In the genomic region with DNA sequence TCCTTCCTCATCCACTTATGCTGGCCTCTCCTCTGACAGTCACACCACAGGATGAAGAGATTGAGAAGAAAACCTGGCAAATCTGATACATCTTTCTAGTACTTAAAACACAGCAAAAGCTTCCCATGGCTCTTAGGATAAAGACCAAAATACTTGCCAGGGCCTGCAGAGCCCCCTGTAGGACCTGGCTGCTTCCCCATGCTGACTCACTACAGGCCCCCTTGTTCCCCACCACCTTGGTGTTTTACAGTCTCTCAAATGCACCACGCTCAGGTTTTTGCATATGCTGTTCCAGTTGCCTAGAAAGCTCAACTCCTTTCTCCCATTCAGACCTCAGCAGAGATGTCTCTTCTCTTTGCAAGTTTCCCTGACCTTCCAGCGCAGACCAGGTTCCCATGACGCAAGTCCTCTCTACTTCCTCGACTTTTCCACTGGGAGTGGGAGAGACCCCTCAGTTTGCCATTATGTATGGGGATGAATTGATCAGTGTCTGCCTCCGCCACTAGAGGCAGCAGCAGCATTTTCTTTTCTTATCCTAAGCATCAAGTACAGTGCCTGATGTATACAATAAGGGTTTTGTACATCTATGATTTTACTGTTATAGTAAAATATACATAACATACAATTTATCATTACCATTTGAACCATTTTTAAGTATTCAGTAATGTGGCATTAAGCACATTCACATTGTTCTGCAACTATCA, we compare ENCODE assay signal across 14 cellular contexts.
DNase-seq lines count a peak whose midpoint lies in the region; ATAC-seq and TF ChIP-seq lines count a peak whose summit lies in the region.
"Had no signal": no experiment of that assay in that cellular context is flagged by ENCODE, and none has a peak within 500 bp of the region (broad histone marks: within the 10 kb centered on the region; RNA-seq: fewer than 3 reads in every experiment).

No MANE protein-coding gene starts in this region.

- ATAC-seq in GM21528 (IDR thresholded peaks at IDR 0.05; ENCODE audit: low FRiP score, unreplicated experiment) (no peak), HG03196 (IDR thresholded peaks at IDR 0.05; ENCODE audit: unreplicated experiment) (no peak)
- ATAC-seq: gastroesophageal sphincter had no signal

- H2AFZ ChIP-seq in Karpas-422 (ENCODE audit: low read length), result no peak overlapping the region
- H2AFZ ChIP-seq in neural cell (ENCODE audit: low read depth, low read length), result no peak overlapping the region

- TF ChIP-seq CTCF in GM12865 (IDR thresholded peaks at IDR 0.05; ENCODE audit: insufficient read depth, low read depth, low read length, missing control alignments), result peak; percentile 36
- peak; percentile 15 for TF ChIP-seq CTCF in cardiac fibroblast (IDR thresholded peaks at IDR 0.05; ENCODE audit: low read depth, low read length)
- peak; percentile 26 for TF ChIP-seq CTCF in neural cell (IDR thresholded peaks at IDR 0.05; ENCODE audit: poor library complexity, severe bottlenecking)

- no peak for TF ChIP-seq RAD21 in neural cell (conservative IDR thresholded peaks at IDR 0.05)

- H3K4me2 ChIP-seq in Karpas-422 (ENCODE audit: low read depth, low read length, poor library complexity, severe bottlenecking) (no peak overlapping the region), neural cell (ENCODE audit: low read length) (no peak overlapping the region)

- H3K9ac ChIP-seq in Karpas-422 (ENCODE audit: low read length) (no peak overlapping the region), neural cell (ENCODE audit: low read length) (no peak overlapping the region)

- H3K27ac ChIP-seq in Karpas-422 (ENCODE audit: low read length) (no peak overlapping the region), neural cell (ENCODE audit: low read length) (no peak overlapping the region)
- H3K27ac ChIP-seq: gastroesophageal sphincter had no signal

- no peaks in the 10 kb centered on the region for H3K27me3 ChIP-seq in Karpas-422 (ENCODE audit: low read length)
- no peaks in the 10 kb centered on the region for H3K27me3 ChIP-seq in neural cell (ENCODE audit: insufficient read depth, low read depth, low read length)
- H3K27me3 ChIP-seq: gastroesophageal sphincter had no signal

- H3F3A ChIP-seq in neural cell (ENCODE audit: insufficient read depth, low read length, poor library complexity, severe bottlenecking), result no peaks in the 10 kb centered on the region

- DNase-seq in GM12865 (ENCODE audit: low read depth), result no peak
- DNase-seq in Karpas-422, result peak; percentile 43
- no peak for DNase-seq in cardiac fibroblast (ENCODE audit: low read depth in 2 of 2)
- no peak for DNase-seq in activated naive CD4-positive, alpha-beta T cell treated with Interleukin-2 at 50 U/mL for 16 hours
- DNase-seq: activated CD4-positive, alpha-beta T cell treated with anti-CD3 and anti-CD28 coated beads, Interleukin-2, amount 50 U/mL, for 48 hours; activated naive CD4-positive, alpha-beta T cell; NCI-H1092; stimulated activated CD4-positive, alpha-beta T cell treated with anti-CD3 and anti-CD28 coated beads, Interleukin-1b, Interleukin-23, amount 100 ng/mL, for 48 hours; stimulated activated naive CD4-positive, alpha-beta T cell treated with Interleukin-2 at 50 U/mL for 16 hours had no signal

- no peaks in the 10 kb centered on the region for H3K9me2 ChIP-seq in Karpas-422 (replicated peaks; ENCODE audit: insufficient read depth, low read length)
- no peaks in the 10 kb centered on the region for H3K9me2 ChIP-seq in neural cell (ENCODE audit: insufficient read depth, low read length)

- no peaks in the 10 kb centered on the region for H4K20me1 ChIP-seq in Karpas-422 (ENCODE audit: insufficient read depth, low read depth, low read length)
- H4K20me1 ChIP-seq in neural cell (ENCODE audit: insufficient read depth), result no peaks in the 10 kb centered on the region

- H3K36me3 ChIP-seq in Karpas-422 (ENCODE audit: insufficient read depth, low read length) (no peaks in the 10 kb centered on the region), neural cell (ENCODE audit: insufficient read depth, low read length) (no peaks in the 10 kb centered on the region)
- H3K36me3 ChIP-seq: gastroesophageal sphincter had no signal

- no peaks in the 10 kb centered on the region for H3K4me1 ChIP-seq in Karpas-422 (ENCODE audit: low read length)

- H3K4me3 ChIP-seq in GM12865 (ENCODE audit: low read depth, low read length) (no peak overlapping the region), Karpas-422 (ENCODE audit: low read length) (no peak overlapping the region), cardiac fibroblast (replicated peaks in 1 of 2; ENCODE audit: low read depth in 2 of 2, low read length in 2 of 2) (no peak overlapping the region), neural cell (ENCODE audit: low read length) (no peak overlapping the region)
- H3K4me3 ChIP-seq: gastroesophageal sphincter, lung had no signal

- no peaks in the 10 kb centered on the region for H3K79me2 ChIP-seq in Karpas-422 (ENCODE audit: low read length)
- no peaks in the 10 kb centered on the region for H3K79me2 ChIP-seq in neural cell (replicated peaks; ENCODE audit: insufficient read depth, low read length)

- H3K9me3 ChIP-seq in Karpas-422 (ENCODE audit: low read length), result no peaks in the 10 kb centered on the region
- no peaks in the 10 kb centered on the region for H3K9me3 ChIP-seq in neural cell (ENCODE audit: low read length)
- H3K9me3 ChIP-seq: gastroesophageal sphincter had no signal

- no peak for TF ChIP-seq EP300 in neural cell (conservative IDR thresholded peaks at IDR 0.05; ENCODE audit: poor library complexity, severe bottlenecking)

TF ChIP-seq in neural cell, 6 proteins besides CTCF, POLR2A, EP300 and RAD21:
- no peak for TF ChIP-seq TAF1 (IDR thresholded peaks at IDR 0.05; ENCODE audit: low read depth)
